In genomic region chr15:95291878-95292472, GRCh38 we compare ENCODE assay signal across 9 cellular contexts.
A peak's percentile ranks its signal among the peaks of the same experiment; 100 is the strongest.
DNase-seq lines count a peak whose midpoint lies in the region; ATAC-seq, FAIRE-seq and TF ChIP-seq lines count a peak whose summit lies in the region.
"Had no signal": no experiment of that assay in that cellular context is flagged by ENCODE, and none has a peak within 500 bp of the region (broad histone marks: within the 10 kb centered on the region; RNA-seq: fewer than 3 reads in every experiment).

No MANE protein-coding gene starts in this region.

- peak in 5 of 6 experiments; percentile 50 to 67 (median 64) for TF ChIP-seq CTCF in Peyer's patch (IDR thresholded peaks at IDR 0.05)
- peak; percentile 48 for TF ChIP-seq CTCF in foreskin fibroblast (IDR thresholded peaks at IDR 0.05; ENCODE audit: low read depth, low read length)

- DNase-seq in GM03348 (ENCODE audit: low spot score) (peak; percentile 46), Peyer's patch (no peak), foreskin fibroblast (peak in 1 of 2 donors; percentile 53), small intestine (peak; percentile 40), GM19240 (ENCODE audit: insufficient read length, low spot score) (no peak)
- DNase-seq: activated B cell treated with CpG ODN at 0.5 μM for 24 hours had no signal

- no peak overlapping the region for H3K4me3 ChIP-seq in Peyer's patch
- H3K4me3 ChIP-seq in foreskin fibroblast (ENCODE audit: low read depth in 1 of 2, low read length in 2 of 2), result no peak overlapping the region
- H3K4me3 ChIP-seq in small intestine (ENCODE audit: low read depth in 1 of 2, low read length in 2 of 2), result no peak overlapping the region

- no peaks in the 10 kb centered on the region for H3K4me1 ChIP-seq in Peyer's patch
- no peaks in the 10 kb centered on the region for H3K4me1 ChIP-seq in small intestine (ENCODE audit: control insufficient read depth in 2 of 2, insufficient read depth in 1 of 2, low read depth in 1 of 2, low read length in 1 of 2)

- H3K9me3 ChIP-seq in Peyer's patch, result no peaks in the 10 kb centered on the region
- no peaks in the 10 kb centered on the region for H3K9me3 ChIP-seq in small intestine (ENCODE audit: control insufficient read depth, low read depth)
- H3K9me3 ChIP-seq: neutrophil had no signal

- FAIRE-seq in small intestine (lab: Jason Lieb, UNC), result no peak

- H3K27ac ChIP-seq in Peyer's patch (no peak overlapping the region), small intestine (ENCODE audit: low read depth in 1 of 2, low read length in 1 of 2) (no peak overlapping the region)
- H3K27ac ChIP-seq: neutrophil had no signal

- H3K27me3 ChIP-seq in Peyer's patch (no peaks in the 10 kb centered on the region), small intestine (ENCODE audit: control insufficient read depth in 2 of 2, insufficient read depth in 2 of 2, low read length in 2 of 2) (no peaks in the 10 kb centered on the region)

- ATAC-seq in HG02623 (IDR thresholded peaks at IDR 0.05; ENCODE audit: unreplicated experiment) (peak; percentile 64), GM21737 (IDR thresholded peaks at IDR 0.05; ENCODE audit: unreplicated experiment) (no peak)

- TF ChIP-seq POLR2A in Peyer's patch (IDR thresholded peaks at IDR 0.05), result no peak

- H3K36me3 ChIP-seq in Peyer's patch (no peaks in the 10 kb centered on the region), small intestine (ENCODE audit: control insufficient read depth in 2 of 2, insufficient read depth in 2 of 2, low read length in 2 of 2) (no peaks in the 10 kb centered on the region)
- H3K36me3 ChIP-seq: neutrophil had no signal

- WGBS in small intestine, 3 donors, result 29 to 52% (median 36%) methylated on average over 3 of the region's 3 CpGs

Comparison
In these comparisons a context has a peak if more than half of its experiments do, and no peak if none do; other contexts are left out.
1. DNase-seq: peak in GM03348 (single experiment) and small intestine (single experiment); none in Peyer's patch (0 of 3) and GM19240 (single experiment).